Comparison of ENCODE assay signal across 14 cellular contexts in genomic region chr12:49667319-49668090, GRCh38. TPM values are rescaled to one million over a fixed set of nuclear protein-coding genes. Genes with fewer than 3 reads are reported as not detected.
DNase-seq lines count a peak whose midpoint lies in the region; ATAC-seq and TF ChIP-seq lines count a peak whose summit lies in the region.
"Had no signal": no experiment of that assay in that cellular context is flagged by ENCODE, and none has a peak within 500 bp of the region (broad histone marks: within the 10 kb centered on the region; RNA-seq: fewer than 3 reads in every experiment).

No MANE protein-coding gene starts in this region.

- intact Hi-C loops in CD8-positive, alpha-beta T cell (cut with DNase I, micrococcal nuclease) = no loop called here

- H3K27ac Mint-ChIP-seq in CD8-positive, alpha-beta T cell = peak overlapping the region; percentile 75
- H3K27ac Mint-ChIP-seq in activated naive CD8-positive, alpha-beta T cell treated with anti-CD3 and anti-CD28 coated beads for 36 hours = peak overlapping the region; percentile 47
- H3K27ac Mint-ChIP-seq: nephron progenitor cell had no signal

- POLR2A ChIA-PET in CD8-positive, alpha-beta T cell (lab: Charles Lee) = interaction anchor here (0.7 to 1.6 kb wide), 5 partner anchors 8 to 291 kb away, joined by 3 to 4 read pairs (median 3); partner anchors contain the start of gene TMBIM6

- peaks cover 96% of the 10 kb centered on the region for H3K4me1 Mint-ChIP-seq in CD8-positive, alpha-beta T cell (ENCODE audit: low read depth)
- H3K4me1 Mint-ChIP-seq in activated naive CD8-positive, alpha-beta T cell treated with anti-CD3 and anti-CD28 coated beads for 36 hours = peaks cover 82% of the 10 kb centered on the region

- no peaks in the 10 kb centered on the region for H3K9me3 ChIP-seq in CD8-positive, alpha-beta T cell (ENCODE audit: low read length)
- H3K9me3 ChIP-seq: body of pancreas had no signal

- CTCF ChIA-PET in CD8-positive, alpha-beta T cell (lab: Charles Lee) = interaction anchor here (0.6 to 1.7 kb wide), 8 partner anchors 9 to 41 kb away, joined by 3 to 4 read pairs (median 3); no protein-coding TSS in a partner anchor

- H3K36me3 Mint-ChIP-seq in CD8-positive, alpha-beta T cell = peaks cover 24% of the 10 kb centered on the region
- peaks cover 32% of the 10 kb centered on the region for H3K36me3 Mint-ChIP-seq in activated naive CD8-positive, alpha-beta T cell treated with anti-CD3 and anti-CD28 coated beads for 36 hours

- H3K27me3 Mint-ChIP-seq in CD8-positive, alpha-beta T cell (ENCODE audit: low read depth) = no peaks in the 10 kb centered on the region
- H3K27me3 Mint-ChIP-seq in activated naive CD8-positive, alpha-beta T cell treated with anti-CD3 and anti-CD28 coated beads for 36 hours = no peaks in the 10 kb centered on the region

- TF ChIP-seq CTCF in CD8-positive, alpha-beta T cell (IDR thresholded peaks at IDR 0.05) = no peak

- H3K4me1 ChIP-seq in CD8-positive, alpha-beta T cell (ENCODE audit: insufficient read depth, low read length) = peaks cover 75% of the 10 kb centered on the region

- DNase-seq in AG08395 (ENCODE audit: low spot score) = peak; percentile 47
- no peak for DNase-seq in CD8-positive, alpha-beta T cell
- no peak for DNase-seq in activated naive CD8-positive, alpha-beta T cell treated with anti-CD3 and anti-CD28 coated beads for 36 hours
- peak; percentile 75 for DNase-seq in iris pigment epithelial cell (ENCODE audit: low read depth)
- no peak for DNase-seq in DMS 273 (lab: John Stamatoyannopoulos, UW; ENCODE audit: unreplicated experiment)
- DNase-seq in NOMO-1 treated with DMSO at 0.1 percent for 48 hours (lab: John Stamatoyannopoulos, UW; ENCODE audit: unreplicated experiment) = no peak
- no peak for DNase-seq in NCI-H2227 (lab: John Stamatoyannopoulos, UW; ENCODE audit: unreplicated experiment)
- DNase-seq: body of pancreas; erythroblast; NCI-H1694 treated with DMSO at 0.1 percent for 48 hours; nephron progenitor cell; stimulated activated CD4-positive, alpha-beta T cell treated with anti-CD3 and anti-CD28 coated beads, Interleukin-12 subunit alpha, Interleukin-12 subunit beta, amount 100 ng/mL, for 4 hours; stimulated activated CD8-positive, alpha-beta memory T cell treated with anti-CD3 and anti-CD28 coated beads, Interleukin-4, amount 100 ng/mL, for 48 hours had no signal

- no peak overlapping the region for H3K4me3 Mint-ChIP-seq in CD8-positive, alpha-beta T cell
- H3K4me3 Mint-ChIP-seq in activated naive CD8-positive, alpha-beta T cell treated with anti-CD3 and anti-CD28 coated beads for 36 hours = no peak overlapping the region
- H3K4me3 Mint-ChIP-seq: nephron progenitor cell had no signal

- H3K4me3 ChIP-seq in CD8-positive, alpha-beta T cell (ENCODE audit: low read depth, low read length) = no peak overlapping the region
- H3K4me3 ChIP-seq: body of pancreas had no signal

- no peak overlapping the region for H3K27ac ChIP-seq in CD8-positive, alpha-beta T cell (ENCODE audit: low read depth, low read length)
- H3K27ac ChIP-seq: body of pancreas had no signal

- no peak for ATAC-seq in CD8-positive, alpha-beta T cell
- ATAC-seq in HG03025 (IDR thresholded peaks at IDR 0.05; ENCODE audit: low FRiP score, unreplicated experiment) = no peak
- ATAC-seq: body of pancreas had no signal

- no peaks in the 10 kb centered on the region for H3K9me3 Mint-ChIP-seq in CD8-positive, alpha-beta T cell
- H3K9me3 Mint-ChIP-seq in activated naive CD8-positive, alpha-beta T cell treated with anti-CD3 and anti-CD28 coated beads for 36 hours = no peaks in the 10 kb centered on the region
- H3K9me3 Mint-ChIP-seq: nephron progenitor cell had no signal

- H3K36me3 ChIP-seq in CD8-positive, alpha-beta T cell (ENCODE audit: insufficient read depth, low read length) = no peaks in the 10 kb centered on the region

- no peaks in the 10 kb centered on the region for H3K27me3 ChIP-seq in CD8-positive, alpha-beta T cell (ENCODE audit: insufficient read depth, low read length)
- H3K27me3 ChIP-seq: body of pancreas had no signal

RNA-seq across cellular contexts. Expression of gene FMNL3, which starts 39.7 kb away (rescaled TPM):
- 10 to 100 TPM; 27.9 to 31.9 TPM for total RNA-seq in CD8-positive, alpha-beta T cell
- total RNA-seq in activated naive CD8-positive, alpha-beta T cell treated with anti-CD3 and anti-CD28 coated beads for 36 hours = 10 to 100 TPM; 20.3 to 22.3 TPM

RNA-seq across cellular contexts. Expression of gene PRPF40B, which starts 44.1 kb away (rescaled TPM):
- total RNA-seq in CD8-positive, alpha-beta T cell = 1 to 10 TPM; 3.4 to 4.2 TPM
- 1 to 10 TPM; 8.1 to 8.5 TPM for total RNA-seq in activated naive CD8-positive, alpha-beta T cell treated with anti-CD3 and anti-CD28 coated beads for 36 hours

Comparison
In these comparisons a context has a peak if more than half of its experiments do, and no peak if none do; other contexts are left out.
1. DNase-seq: peak in AG08395 (single experiment) and iris pigment epithelial cell (single experiment); none in CD8-positive, alpha-beta T cell (0 of 7), activated naive CD8-positive, alpha-beta T cell treated with anti-CD3 and anti-CD28 coated beads for 36 hours (single experiment), DMS 273 (single experiment), NOMO-1 treated with DMSO at 0.1 percent for 48 hours (single experiment) and NCI-H2227 (single experiment).